In the genomic region with DNA sequence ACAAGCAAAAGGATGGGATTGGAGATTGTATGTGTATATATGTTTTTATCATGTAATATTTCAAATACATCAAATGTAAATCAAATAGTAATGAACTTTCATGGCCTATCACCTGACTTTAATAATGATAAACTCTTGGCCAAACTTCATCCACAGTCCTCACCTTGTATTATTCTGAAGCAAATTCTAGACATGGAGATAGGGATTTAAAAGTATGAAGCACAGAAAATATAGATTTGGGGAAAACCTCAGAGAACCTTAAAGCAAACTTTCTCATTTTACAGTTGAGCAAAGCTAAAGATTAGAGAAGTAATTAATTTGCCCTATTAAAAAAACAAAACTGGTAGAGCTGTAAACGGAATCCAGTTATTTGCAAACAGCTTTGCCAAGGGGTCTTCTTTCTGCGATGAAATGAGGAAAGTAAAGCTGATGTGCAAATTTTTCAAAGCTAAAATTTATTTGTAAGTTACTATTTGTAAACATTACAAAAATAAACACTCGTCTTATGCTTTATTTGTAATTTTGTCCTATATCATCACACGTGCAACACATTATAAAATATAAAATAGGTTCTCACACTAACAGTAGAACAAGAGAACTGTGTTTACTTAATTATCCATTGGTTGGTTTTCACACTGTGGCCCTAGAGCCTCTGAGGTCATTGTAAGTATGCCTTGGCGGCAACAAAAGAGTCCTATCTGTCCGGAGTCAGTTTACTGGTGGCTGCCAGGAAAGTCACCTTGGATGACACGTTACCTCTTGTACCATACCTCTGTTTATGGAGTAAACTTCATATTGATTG, we compare ENCODE assay signal across 13 cellular contexts. TPM values are rescaled to one million over a fixed set of nuclear protein-coding genes. Genes with fewer than 3 reads are reported as not detected.
DNase-seq lines count a peak whose midpoint lies in the region; ATAC-seq lines count a peak whose summit lies in the region.
"Had no signal": no experiment of that assay in that cellular context is flagged by ENCODE, and none has a peak within 500 bp of the region (broad histone marks: within the 10 kb centered on the region; RNA-seq: fewer than 3 reads in every experiment).

No MANE protein-coding gene starts in this region.

- H3K4me1 ChIP-seq in esophagus (ENCODE audit: control insufficient read depth in 2 of 2, insufficient read depth in 2 of 2, low read length in 1 of 2) (no peaks in the 10 kb centered on the region), skeletal muscle satellite cell (ENCODE audit: control insufficient read depth, insufficient read depth, low read length) (peaks cover 18% of the 10 kb centered on the region)
- H3K4me1 ChIP-seq: sigmoid colon had no signal

- H3K4me2 ChIP-seq in skeletal muscle satellite cell (ENCODE audit: low read length): peak overlapping the region; percentile 33

- no peaks in the 10 kb centered on the region for H3K36me3 ChIP-seq in esophagus (ENCODE audit: control insufficient read depth in 2 of 2, insufficient read depth in 2 of 2, low read length in 1 of 2)
- no peaks in the 10 kb centered on the region for H3K36me3 ChIP-seq in skeletal muscle satellite cell (ENCODE audit: insufficient read depth, low read length)

- DNase-seq in OCI-M1 (lab: John Stamatoyannopoulos, UW) (peak; percentile 48), Ammon's horn (ENCODE audit: low spot score) (no peak), GDM1 (lab: John Stamatoyannopoulos, UW) (no peak)
- DNase-seq: activated naive CD8-positive, alpha-beta T cell treated with anti-CD3 and anti-CD28 coated beads, Interleukin-2, amount 10 ng/mL, durations not matched to agents 7 days and 5 days; NCI-H1436; NCI-H526; RPMI8226; sigmoid colon had no signal

- H3K9ac ChIP-seq in skeletal muscle satellite cell (ENCODE audit: low read depth, low read length): peak overlapping the region; percentile 56

- H3K9me3 ChIP-seq in esophagus (ENCODE audit: control insufficient read depth in 2 of 2, insufficient read depth in 1 of 2, low read depth in 1 of 2, low read length in 1 of 2): no peaks in the 10 kb centered on the region
- no peaks in the 10 kb centered on the region for H3K9me3 ChIP-seq in skeletal muscle satellite cell (replicated peaks; ENCODE audit: low read length)
- H3K9me3 ChIP-seq: sigmoid colon had no signal

- H3K4me3 ChIP-seq in esophagus (ENCODE audit: low read depth in 1 of 2, low read length in 2 of 2): no peak overlapping the region
- no peak overlapping the region for H3K4me3 ChIP-seq in skeletal muscle satellite cell (ENCODE audit: low read length)
- H3K4me3 ChIP-seq: coronary artery, sigmoid colon had no signal

- H3K27me3 ChIP-seq in esophagus (ENCODE audit: control insufficient read depth in 1 of 2, insufficient read depth in 2 of 2, low read length in 2 of 2) (no peaks in the 10 kb centered on the region), skeletal muscle satellite cell (ENCODE audit: control insufficient read depth, insufficient read depth, low read length) (no peaks in the 10 kb centered on the region)
- H3K27me3 ChIP-seq: sigmoid colon had no signal

- peak; percentile 8 for ATAC-seq in GM19395 (IDR thresholded peaks at IDR 0.05; ENCODE audit: unreplicated experiment)
- no peak for ATAC-seq in HG02763 (IDR thresholded peaks at IDR 0.05; ENCODE audit: unreplicated experiment)

- 73 to 75% methylated on average over 7 of the region's 7 CpGs for WGBS in esophagus, 2 donors

- H3K27ac ChIP-seq in esophagus (ENCODE audit: low read depth in 2 of 2, low read length in 1 of 2): peak overlapping the region; percentile 71 to 78
- H3K27ac ChIP-seq: sigmoid colon had no signal

RNA-seq across cellular contexts. Expression of a gene that starts 20.0 kb away (rescaled TPM):
- under 1 TPM; 0.71 to 0.85 TPM for polyA plus RNA-seq in esophagus
- 6.3 and 7.6 TPM in 2 replicates for total RNA-seq in skeletal muscle satellite cell (2012; rRNA removed)

RNA-seq across cellular contexts. Expression of a gene that starts 29.1 kb away (rescaled TPM):
- 10 to 100 TPM; 11.9 to 29.2 TPM for polyA plus RNA-seq in esophagus
- total RNA-seq in skeletal muscle satellite cell (2012; rRNA removed): 11.8 and 12.2 TPM in 2 replicates
